ENCODE assay signal across 10 cellular contexts in the genomic region with DNA sequence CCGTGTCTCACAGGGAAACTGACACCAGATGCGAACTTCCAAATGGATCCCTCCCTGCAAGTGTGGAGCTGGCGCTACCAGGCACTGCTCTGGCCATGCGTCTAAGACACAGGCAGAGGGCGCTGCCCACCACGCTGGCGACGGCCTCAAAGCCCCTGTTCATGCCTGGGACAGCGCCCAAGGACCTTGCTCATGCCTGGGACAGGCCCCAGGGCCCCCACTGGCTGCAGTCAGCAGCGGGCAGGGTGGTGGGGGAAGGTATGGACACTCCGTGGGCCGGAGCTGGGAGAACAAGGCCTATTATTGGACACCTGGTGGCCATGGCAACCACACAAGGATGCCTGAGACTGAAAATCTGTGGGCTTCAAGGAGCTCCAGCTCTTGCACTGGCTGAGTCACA. TPM values are rescaled to one million over a fixed set of nuclear protein-coding genes. Genes with fewer than 3 reads are reported as not detected.
DNase-seq lines count a peak whose midpoint lies in the region; ATAC-seq and TF ChIP-seq lines count a peak whose summit lies in the region.
"Had no signal": no experiment of that assay in that cellular context is flagged by ENCODE, and none has a peak within 500 bp of the region (broad histone marks: within the 10 kb centered on the region; RNA-seq: fewer than 3 reads in every experiment).

No MANE protein-coding gene starts in this region.

- H3K36me3 Mint-ChIP-seq in activated naive CD8-positive, alpha-beta T cell treated with anti-CD3 and anti-CD28 coated beads, Interleukin-2, amount 50 U/mL, for 24 hours (ENCODE audit: low read depth) = no peaks in the 10 kb centered on the region

- intact Hi-C loops in heart right ventricle (cut with DNase I) = loop anchor here in 4 of 10 donors (1.0 to 10.0 kb wide), 3 partner anchors 29 to 86 kb away; no protein-coding TSS in a partner anchor
- intact Hi-C loops in psoas muscle (cut with DNase I) = no loop called here

- H3K36me3 ChIP-seq in HEK293 (ENCODE audit: control insufficient read depth in 2 of 2, insufficient read depth in 1 of 2, low read length in 2 of 2) = no peaks in the 10 kb centered on the region
- H3K36me3 ChIP-seq in SJSA1 = no peaks in the 10 kb centered on the region
- H3K36me3 ChIP-seq in heart right ventricle = no peaks in the 10 kb centered on the region
- no peaks in the 10 kb centered on the region for H3K36me3 ChIP-seq in psoas muscle (ENCODE audit: insufficient read depth in 1 of 2, low read depth in 1 of 2)

- peak; percentile 79 for DNase-seq in COLO829 (ENCODE audit: low spot score)
- peak; percentile 53 to 78 for DNase-seq in SJSA1 (ENCODE audit: low read depth in 1 of 2, low spot score in 2 of 2)
- peak; percentile 63 for DNase-seq in activated naive CD8-positive, alpha-beta T cell treated with anti-CD3 and anti-CD28 coated beads, Interleukin-2, amount 50 U/mL, for 24 hours
- peak; percentile 44 to 56 for DNase-seq in heart right ventricle
- DNase-seq in psoas muscle = peak; percentile 56 to 75

- WGBS in heart right ventricle, 2 donors = 5 to 6% methylated on average over 12 of the region's 12 CpGs
- WGBS in psoas muscle, 3 donors = 3 to 7% (median 4%) methylated on average over 12 of the region's 12 CpGs

- no peak overlapping the region for H3K4me3 Mint-ChIP-seq in activated naive CD8-positive, alpha-beta T cell treated with anti-CD3 and anti-CD28 coated beads, Interleukin-2, amount 50 U/mL, for 24 hours

- H3K4me3 ChIP-seq in HEK293 (ENCODE audit: low read depth, low read length) (no peak overlapping the region), SJSA1 (no peak overlapping the region), heart right ventricle (no peak overlapping the region), psoas muscle (no peak overlapping the region)

- H3K27ac ChIP-seq in HEK293 (ENCODE audit: extremely low read depth, low read depth, low read length) = no peak overlapping the region
- no peak overlapping the region for H3K27ac ChIP-seq in SJSA1
- no peak overlapping the region for H3K27ac ChIP-seq in heart right ventricle
- no peak overlapping the region for H3K27ac ChIP-seq in psoas muscle

- no peak overlapping the region for H3K27ac Mint-ChIP-seq in activated naive CD8-positive, alpha-beta T cell treated with anti-CD3 and anti-CD28 coated beads, Interleukin-2, amount 50 U/mL, for 24 hours

- POLR2A ChIA-PET in HEK293 (lab: Yijun Ruan, JAX) = interaction anchor here (0.5 to 2.0 kb wide), 3 partner anchors 20 to 66 kb away, joined by 3 to 14 read pairs (median 3); no protein-coding TSS in a partner anchor

- H3K9me3 ChIP-seq in HEK293 (ENCODE audit: control insufficient read depth, insufficient read depth, low read depth, low read length) (no peaks in the 10 kb centered on the region), SJSA1 (replicated peaks) (no peaks in the 10 kb centered on the region), heart right ventricle (no peaks in the 10 kb centered on the region), psoas muscle (no peaks in the 10 kb centered on the region)

- no peaks in the 10 kb centered on the region for H3K4me1 ChIP-seq in HEK293 (ENCODE audit: control insufficient read depth, insufficient read depth, low read length)
- H3K4me1 ChIP-seq in SJSA1 (replicated peaks) = peaks cover 25% of the 10 kb centered on the region
- peaks cover 7 to 35% (median 14%) of the 10 kb centered on the region in 9 donors for H3K4me1 ChIP-seq in heart right ventricle
- H3K4me1 ChIP-seq in psoas muscle = no peaks in the 10 kb centered on the region

- H3K27me3 ChIP-seq in SJSA1 (replicated peaks) (no peaks in the 10 kb centered on the region), heart right ventricle (peaks cover 0 to 13% (median 0%) of the 10 kb centered on the region in 7 donors), psoas muscle (ENCODE audit: insufficient read depth in 3 of 3, low read length in 2 of 3) (peaks cover 0 to 9% (median 0%) of the 10 kb centered on the region in 3 donors)

- ATAC-seq in activated naive CD8-positive, alpha-beta T cell treated with anti-CD3 and anti-CD28 coated beads, Interleukin-2, amount 50 U/mL, for 24 hours = peak; percentile 73
- ATAC-seq in heart right ventricle = peak in 7 of 8 donors; percentile 74 to 87 (median 79)
- ATAC-seq in psoas muscle = peak; percentile 70 to 78 (median 78)
- no peak for ATAC-seq in HG02870 (IDR thresholded peaks at IDR 0.05; ENCODE audit: unreplicated experiment)
- no peak for ATAC-seq in HG03520 (IDR thresholded peaks at IDR 0.05; ENCODE audit: unreplicated experiment)

- H3K9me3 Mint-ChIP-seq in activated naive CD8-positive, alpha-beta T cell treated with anti-CD3 and anti-CD28 coated beads, Interleukin-2, amount 50 U/mL, for 24 hours = peaks cover 3% of the 10 kb centered on the region

- H3K27me3 Mint-ChIP-seq in activated naive CD8-positive, alpha-beta T cell treated with anti-CD3 and anti-CD28 coated beads, Interleukin-2, amount 50 U/mL, for 24 hours = peaks cover 2% of the 10 kb centered on the region

- H3K4me1 Mint-ChIP-seq in activated naive CD8-positive, alpha-beta T cell treated with anti-CD3 and anti-CD28 coated beads, Interleukin-2, amount 50 U/mL, for 24 hours = peaks cover 32% of the 10 kb centered on the region

- CTCF ChIA-PET in HEK293 (lab: Yijun Ruan, JAX) = interaction anchor here (0.6 to 3.0 kb wide), 21 partner anchors 8 to 189 kb away, joined by 3 to 25 read pairs (median 6); a partner anchor contains a TSS

- TF ChIP-seq CTCF in HEK293 (tag by site-specific recombination; IDR thresholded peaks at IDR 0.05) = peak; percentile 95
- TF ChIP-seq CTCF in heart right ventricle (IDR thresholded peaks at IDR 0.05) = peak; percentile 22 to 89 (median 75)
- peak; percentile 62 for TF ChIP-seq CTCF in psoas muscle (IDR thresholded peaks at IDR 0.05)

TF ChIP-seq in HEK293, 187 proteins besides CTCF, POLR2A, EP300 and RAD21 (continues in another document):
- TF ChIP-seq ZNF37A (tag by site-specific recombination; IDR thresholded peaks at IDR 0.05) (no peak), ZNF335 (tag by site-specific recombination; conservative IDR thresholded peaks at IDR 0.05) (peak; percentile 66), ZNF426 (tag by site-specific recombination; IDR thresholded peaks at IDR 0.05) (no peak), ZFP37 (tag by site-specific recombination; IDR thresholded peaks at IDR 0.05) (no peak), ZNF600 (tag by site-specific recombination; IDR thresholded peaks at IDR 0.05) (peak; percentile 55), ZBTB17 (tag by site-specific recombination; IDR thresholded peaks at IDR 0.05) (peak; percentile 44), REPIN1 (tag by site-specific recombination; IDR thresholded peaks at IDR 0.05; ENCODE audit: low read depth) (no peak), ZNF654 (tag by site-specific recombination; IDR thresholded peaks at IDR 0.05; ENCODE audit: low read depth) (peak; percentile 67)
- TF ChIP-seq, protein P1, sequence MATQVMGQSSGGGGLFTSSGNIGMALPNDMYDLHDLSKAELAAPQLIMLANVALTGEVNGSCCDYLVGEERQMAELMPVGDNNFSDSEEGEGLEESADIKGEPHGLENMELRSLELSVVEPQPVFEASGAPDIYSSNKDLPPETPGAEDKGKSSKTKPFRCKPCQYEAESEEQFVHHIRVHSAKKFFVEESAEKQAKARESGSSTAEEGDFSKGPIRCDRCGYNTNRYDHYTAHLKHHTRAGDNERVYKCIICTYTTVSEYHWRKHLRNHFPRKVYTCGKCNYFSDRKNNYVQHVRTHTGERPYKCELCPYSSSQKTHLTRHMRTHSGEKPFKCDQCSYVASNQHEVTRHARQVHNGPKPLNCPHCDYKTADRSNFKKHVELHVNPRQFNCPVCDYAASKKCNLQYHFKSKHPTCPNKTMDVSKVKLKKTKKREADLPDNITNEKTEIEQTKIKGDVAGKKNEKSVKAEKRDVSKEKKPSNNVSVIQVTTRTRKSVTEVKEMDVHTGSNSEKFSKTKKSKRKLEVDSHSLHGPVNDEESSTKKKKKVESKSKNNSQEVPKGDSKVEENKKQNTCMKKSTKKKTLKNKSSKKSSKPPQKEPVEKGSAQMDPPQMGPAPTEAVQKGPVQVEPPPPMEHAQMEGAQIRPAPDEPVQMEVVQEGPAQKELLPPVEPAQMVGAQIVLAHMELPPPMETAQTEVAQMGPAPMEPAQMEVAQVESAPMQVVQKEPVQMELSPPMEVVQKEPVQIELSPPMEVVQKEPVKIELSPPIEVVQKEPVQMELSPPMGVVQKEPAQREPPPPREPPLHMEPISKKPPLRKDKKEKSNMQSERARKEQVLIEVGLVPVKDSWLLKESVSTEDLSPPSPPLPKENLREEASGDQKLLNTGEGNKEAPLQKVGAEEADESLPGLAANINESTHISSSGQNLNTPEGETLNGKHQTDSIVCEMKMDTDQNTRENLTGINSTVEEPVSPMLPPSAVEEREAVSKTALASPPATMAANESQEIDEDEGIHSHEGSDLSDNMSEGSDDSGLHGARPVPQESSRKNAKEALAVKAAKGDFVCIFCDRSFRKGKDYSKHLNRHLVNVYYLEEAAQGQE (tag by site-specific recombination; IDR thresholded peaks at IDR 0.05) = peak; percentile 61; the same call in 1 of the 2 replicates

RNA-seq across cellular contexts. Expression of a gene that starts 8.8 kb away (rescaled TPM):
- total RNA-seq in SJSA1 (2014; rRNA removed; shearing (Covaris generic)) = 0.11 and 0.53 TPM in 2 replicates
- under 1 TPM in 2 of 10 donors, not detected in 8; 0.44 to 0.88 TPM for total RNA-seq in heart right ventricle
- polyA plus RNA-seq in heart right ventricle = under 1 TPM in 1 of 2 donors, not detected in 1; 0.07 TPM
- not detected for total RNA-seq in psoas muscle
- under 1 TPM in 1 of 3 donors, not detected in 2; 0.62 TPM for polyA plus RNA-seq in psoas muscle

RNA-seq across cellular contexts. Expression of a gene that starts 19.0 kb away (rescaled TPM):
- not detected in 2 replicates for total RNA-seq in SJSA1 (2014; rRNA removed; shearing (Covaris generic))
- total RNA-seq in heart right ventricle (under 1 TPM in 1 of 10 donors, not detected in 9; 0.21 TPM), psoas muscle (under 1 TPM in 1 of 4 donors, not detected in 3; 0.20 TPM)
- polyA plus RNA-seq in heart right ventricle (not detected), psoas muscle (under 1 TPM in 2 of 3 donors, not detected in 1; 0.07 to 0.13 TPM)
- total RNA-seq: T-helper 2 cell treated with Interferon-gamma antibody and Interleukin-4, amounts not matched to agents 100 ng/mL and 5 ng/mL, for 36 hours had no signal

RNA-seq across cellular contexts. Expression of a gene that starts 21.9 kb away (rescaled TPM):
- total RNA-seq in SJSA1 (2014; rRNA removed; shearing (Covaris generic)) = not detected in 2 replicates
- total RNA-seq in heart right ventricle (under 1 TPM in 1 of 10 donors, not detected in 9; 0.20 TPM), psoas muscle (not detected)
- polyA plus RNA-seq in heart right ventricle (not detected), psoas muscle (under 1 TPM; 0.05 to 0.20 (median 0.10) TPM)

RNA-seq across cellular contexts. Expression of a gene that starts 40.7 kb away (rescaled TPM):
- not detected in 2 replicates for total RNA-seq in SJSA1 (2014; rRNA removed; shearing (Covaris generic))
- not detected for total RNA-seq in heart right ventricle
- not detected for polyA plus RNA-seq in heart right ventricle
- total RNA-seq in psoas muscle = not detected
- polyA plus RNA-seq in psoas muscle = not detected
- total RNA-seq: subcutaneous adipose tissue; T-helper 2 cell treated with Interferon-gamma antibody and Interleukin-4, amounts not matched to agents 100 ng/mL and 5 ng/mL, for 36 hours had no signal

RNA-seq across cellular contexts. Expression of a gene that starts 44.1 kb away (rescaled TPM):
- total RNA-seq in SJSA1 (2014; rRNA removed; shearing (Covaris generic)) = 72.0 and 82.4 TPM in 2 replicates
- total RNA-seq in heart right ventricle (10 to 100 TPM; 18.1 to 28.9 (median 21.9) TPM), psoas muscle (10 to 100 TPM; 14.1 to 15.7 (median 15.4) TPM)
- polyA plus RNA-seq in heart right ventricle (10 to 100 TPM; 36.8 to 65.7 TPM), psoas muscle (10 to 100 TPM; 26.5 to 39.4 (median 35.5) TPM)

Comparison
In these comparisons a context has a peak if more than half of its experiments do, and no peak if none do; other contexts are left out.
1. ATAC-seq: peak in activated naive CD8-positive, alpha-beta T cell treated with anti-CD3 and anti-CD28 coated beads, Interleukin-2, amount 50 U/mL, for 24 hours (single experiment), heart right ventricle (7 of 8) and psoas muscle (4 of 4); none in HG02870 (single experiment) and HG03520 (single experiment).
2. Peak in every context shown above with its lines, with median percentiles within 50 percentile points of each other: DNase-seq and CTCF ChIP-seq.